Comparison of ENCODE assay signal across 2 cellular contexts in the genomic region with DNA sequence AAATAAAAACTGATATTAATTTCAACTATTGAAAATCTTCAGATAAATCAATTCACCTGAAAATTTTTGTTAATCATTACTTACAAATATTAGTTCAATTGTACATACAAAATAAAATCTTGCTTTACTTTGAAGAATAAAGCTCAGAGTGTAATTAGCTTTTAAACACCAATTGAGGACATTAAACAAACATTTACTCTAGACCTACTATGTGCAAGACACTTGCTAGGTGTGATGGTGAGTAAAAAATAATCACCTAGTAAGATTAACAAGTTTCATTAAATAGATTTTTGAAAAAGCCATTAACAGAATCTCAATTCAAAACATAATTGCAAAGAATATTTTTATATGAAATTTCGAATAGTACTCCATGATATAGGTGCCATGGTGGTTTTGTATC.
TF ChIP-seq lines count a peak whose summit lies in the region.

No MANE protein-coding gene starts in this region.

TF ChIP-seq in A549, 52 proteins besides CTCF, POLR2A, EP300 and RAD21 (continued from another document):
- TF ChIP-seq, protein P1, sequence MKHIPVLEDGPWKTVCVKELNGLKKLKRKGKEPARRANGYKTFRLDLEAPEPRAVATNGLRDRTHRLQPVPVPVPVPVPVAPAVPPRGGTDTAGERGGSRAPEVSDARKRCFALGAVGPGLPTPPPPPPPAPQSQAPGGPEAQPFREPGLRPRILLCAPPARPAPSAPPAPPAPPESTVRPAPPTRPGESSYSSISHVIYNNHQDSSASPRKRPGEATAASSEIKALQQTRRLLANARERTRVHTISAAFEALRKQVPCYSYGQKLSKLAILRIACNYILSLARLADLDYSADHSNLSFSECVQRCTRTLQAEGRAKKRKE (CRISPR knock-in tag; IDR thresholded peaks at IDR 0.05; ENCODE audit: low read depth): no peak
- TF ChIP-seq TP53 (CRISPR knock-in tag; IDR thresholded peaks at IDR 0.05): no peak

TF ChIP-seq in HCT116, 20 proteins besides CTCF, POLR2A, EP300 and RAD21 (continued from another document):
- TF ChIP-seq ATF3 (IDR thresholded peaks at IDR 0.05): no peak
- TF ChIP-seq, protein P2, sequence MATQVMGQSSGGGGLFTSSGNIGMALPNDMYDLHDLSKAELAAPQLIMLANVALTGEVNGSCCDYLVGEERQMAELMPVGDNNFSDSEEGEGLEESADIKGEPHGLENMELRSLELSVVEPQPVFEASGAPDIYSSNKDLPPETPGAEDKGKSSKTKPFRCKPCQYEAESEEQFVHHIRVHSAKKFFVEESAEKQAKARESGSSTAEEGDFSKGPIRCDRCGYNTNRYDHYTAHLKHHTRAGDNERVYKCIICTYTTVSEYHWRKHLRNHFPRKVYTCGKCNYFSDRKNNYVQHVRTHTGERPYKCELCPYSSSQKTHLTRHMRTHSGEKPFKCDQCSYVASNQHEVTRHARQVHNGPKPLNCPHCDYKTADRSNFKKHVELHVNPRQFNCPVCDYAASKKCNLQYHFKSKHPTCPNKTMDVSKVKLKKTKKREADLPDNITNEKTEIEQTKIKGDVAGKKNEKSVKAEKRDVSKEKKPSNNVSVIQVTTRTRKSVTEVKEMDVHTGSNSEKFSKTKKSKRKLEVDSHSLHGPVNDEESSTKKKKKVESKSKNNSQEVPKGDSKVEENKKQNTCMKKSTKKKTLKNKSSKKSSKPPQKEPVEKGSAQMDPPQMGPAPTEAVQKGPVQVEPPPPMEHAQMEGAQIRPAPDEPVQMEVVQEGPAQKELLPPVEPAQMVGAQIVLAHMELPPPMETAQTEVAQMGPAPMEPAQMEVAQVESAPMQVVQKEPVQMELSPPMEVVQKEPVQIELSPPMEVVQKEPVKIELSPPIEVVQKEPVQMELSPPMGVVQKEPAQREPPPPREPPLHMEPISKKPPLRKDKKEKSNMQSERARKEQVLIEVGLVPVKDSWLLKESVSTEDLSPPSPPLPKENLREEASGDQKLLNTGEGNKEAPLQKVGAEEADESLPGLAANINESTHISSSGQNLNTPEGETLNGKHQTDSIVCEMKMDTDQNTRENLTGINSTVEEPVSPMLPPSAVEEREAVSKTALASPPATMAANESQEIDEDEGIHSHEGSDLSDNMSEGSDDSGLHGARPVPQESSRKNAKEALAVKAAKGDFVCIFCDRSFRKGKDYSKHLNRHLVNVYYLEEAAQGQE (IDR thresholded peaks at IDR 0.05; ENCODE audit: low read depth): no peak
- TF ChIP-seq CEBPB (IDR thresholded peaks at IDR 0.05; ENCODE audit: low read depth): no peak
- no peak for TF ChIP-seq POLR2AphosphoS5 (IDR thresholded peaks at IDR 0.05; ENCODE audit: low read depth, low read length)
- TF ChIP-seq ZNF274 (IDR thresholded peaks at IDR 0.05; ENCODE audit: low read depth, low read length): no peak
- TF ChIP-seq, protein P3, sequence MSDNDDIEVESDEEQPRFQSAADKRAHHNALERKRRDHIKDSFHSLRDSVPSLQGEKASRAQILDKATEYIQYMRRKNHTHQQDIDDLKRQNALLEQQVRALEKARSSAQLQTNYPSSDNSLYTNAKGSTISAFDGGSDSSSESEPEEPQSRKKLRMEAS (IDR thresholded peaks at IDR 0.05): no peak
- TF ChIP-seq EGR1 (IDR thresholded peaks at IDR 0.05; ENCODE audit: low read depth): no peak
- TF ChIP-seq SP1 (IDR thresholded peaks at IDR 0.05; ENCODE audit: low read depth): no peak
- no peak for TF ChIP-seq TCF7L2 (IDR thresholded peaks at IDR 0.05; ENCODE audit: borderline replicate concordance, extremely low read depth, insufficient read depth, insufficient read length)
- TF ChIP-seq SRF (IDR thresholded peaks at IDR 0.05; ENCODE audit: low read depth): no peak
- TF ChIP-seq FOSL1 (IDR thresholded peaks at IDR 0.05; ENCODE audit: low read depth): no peak
- TF ChIP-seq CBX3 (IDR thresholded peaks at IDR 0.05; ENCODE audit: low read depth): no peak
- no peak for TF ChIP-seq EZH2 (IDR thresholded peaks at IDR 0.05)
- no peak for TF ChIP-seq ZBTB33 (IDR thresholded peaks at IDR 0.05; ENCODE audit: extremely low read depth, insufficient replicate concordance, low read length)
